9 cellular contexts compared by ENCODE assay signal in the genomic region with DNA sequence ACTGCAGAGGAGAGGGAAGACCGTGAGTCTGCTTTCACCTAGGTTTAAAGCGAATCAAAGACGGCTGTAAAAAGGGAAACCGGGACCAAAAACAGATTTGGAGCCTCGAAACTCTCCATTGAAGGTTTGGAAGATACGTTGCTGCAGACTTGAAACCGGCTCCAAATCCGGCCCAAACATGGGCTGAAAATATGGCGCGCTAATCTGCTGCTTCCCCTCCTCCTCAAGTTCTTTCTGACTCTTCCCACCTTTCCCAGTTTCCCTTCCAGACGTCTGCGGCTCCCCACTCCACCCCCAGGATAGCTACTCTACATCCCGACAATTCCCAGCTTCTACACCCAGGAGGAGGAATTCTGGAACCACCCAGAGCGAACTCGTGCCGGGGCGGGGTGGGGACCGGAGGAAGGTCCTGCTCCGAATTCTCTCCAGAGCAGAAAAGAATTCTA. TPM values are rescaled to one million over a fixed set of nuclear protein-coding genes. Genes with fewer than 3 reads are reported as not detected.
DNase-seq lines count a peak whose midpoint lies in the region; ATAC-seq and TF ChIP-seq lines count a peak whose summit lies in the region.
"Had no signal": no experiment of that assay in that cellular context is flagged by ENCODE, and none has a peak within 500 bp of the region (broad histone marks: within the 10 kb centered on the region; RNA-seq: fewer than 3 reads in every experiment).

No MANE protein-coding gene starts in this region.

- H3K4me3 Mint-ChIP-seq in activated naive CD8-positive, alpha-beta T cell treated with anti-CD3 and anti-CD28 coated beads, Interleukin-2, amount 10 ng/mL, durations not matched to agents 7 days and 5 days: peak overlapping the region; percentile 91

- H3K4me1 ChIP-seq in iPS-18a (ENCODE audit: control insufficient read depth, low read depth, low read length): peaks cover 46% of the 10 kb centered on the region
- H3K4me1 ChIP-seq in skeletal muscle tissue (ENCODE audit: control insufficient read depth in 3 of 3, insufficient read depth in 3 of 3, low read length in 3 of 3): peaks cover 26 to 30% (median 27%) of the 10 kb centered on the region in 3 donors

- no peak for TF ChIP-seq CTCF in GM12875 (IDR thresholded peaks at IDR 0.05; ENCODE audit: borderline replicate concordance, insufficient read depth, low read depth, low read length)

- H3K27ac ChIP-seq in iPS-18a (ENCODE audit: low read length): no peak overlapping the region
- no peak overlapping the region for H3K27ac ChIP-seq in skeletal muscle tissue (ENCODE audit: low read depth, low read length)

- no peak for ATAC-seq in activated naive CD8-positive, alpha-beta T cell treated with anti-CD3 and anti-CD28 coated beads, Interleukin-2, amount 10 ng/mL, durations not matched to agents 7 days and 5 days (ENCODE audit: low read depth)
- ATAC-seq in left colon: no peak

- peak overlapping the region; percentile 19 for H3K4me3 ChIP-seq in GM12875 (ENCODE audit: low read depth, low read length)
- peak overlapping the region; percentile 60 for H3K4me3 ChIP-seq in iPS-18a (ENCODE audit: low read length)
- peak overlapping the region; percentile 76 to 82 (median 82) for H3K4me3 ChIP-seq in skeletal muscle tissue (ENCODE audit: low read length in 3 of 3)

- H3K27me3 ChIP-seq in iPS-18a (ENCODE audit: control insufficient read depth, insufficient read depth, low read length) (peaks cover 88% of the 10 kb centered on the region), skeletal muscle tissue (ENCODE audit: control insufficient read depth in 3 of 3, insufficient read depth in 3 of 3, low read length in 3 of 3) (peaks cover 45 to 65% (median 50%) of the 10 kb centered on the region in 3 donors)

- peaks cover 25% of the 10 kb centered on the region for H3K4me1 Mint-ChIP-seq in activated naive CD8-positive, alpha-beta T cell treated with anti-CD3 and anti-CD28 coated beads, Interleukin-2, amount 10 ng/mL, durations not matched to agents 7 days and 5 days

- no peak for DNase-seq in activated naive CD8-positive, alpha-beta T cell treated with anti-CD3 and anti-CD28 coated beads, Interleukin-2, amount 10 ng/mL, durations not matched to agents 7 days and 5 days
- no peak for DNase-seq in Kasumi-1 (lab: John Stamatoyannopoulos, UW)
- no peak for DNase-seq in left colon
- no peak for DNase-seq in hypothalamus (lab: John Stamatoyannopoulos, UW)
- DNase-seq in stimulated activated CD4-positive, alpha-beta T cell treated with anti-CD3 and anti-CD28 coated beads, Interleukin-4, amount 100 ng/mL, for 4 hours: no peak
- DNase-seq: NCI-H774 had no signal

- POLR2A ChIA-PET in activated naive CD8-positive, alpha-beta T cell treated with anti-CD3 and anti-CD28 coated beads, Interleukin-2, amount 10 ng/mL, durations not matched to agents 7 days and 5 days (lab: Charles Lee): interaction anchor here (2.2 to 2.5 kb wide), 2 partner anchors 9 to 635 kb away, joined by 16 to 19 read pairs; a partner anchor contains a TSS

- intact Hi-C loops in left colon (cut with DNase I, micrococcal nuclease): loop anchor here in 1 of 2 donors (5.0 kb wide), 1 partner anchor 614 kb away; no protein-coding TSS in a partner anchor

- H3K9me3 ChIP-seq in iPS-18a (ENCODE audit: control insufficient read depth, low read depth, low read length) (no peaks in the 10 kb centered on the region), skeletal muscle tissue (ENCODE audit: control insufficient read depth in 3 of 3, low read length in 3 of 3) (peaks cover 0 to 2% (median 0%) of the 10 kb centered on the region in 3 donors)

- H3K36me3 Mint-ChIP-seq in activated naive CD8-positive, alpha-beta T cell treated with anti-CD3 and anti-CD28 coated beads, Interleukin-2, amount 10 ng/mL, durations not matched to agents 7 days and 5 days: no peaks in the 10 kb centered on the region

- H3K9ac ChIP-seq in iPS-18a (ENCODE audit: low read length) (no peak overlapping the region), skeletal muscle tissue (ENCODE audit: low read depth in 1 of 3, low read length in 3 of 3) (peak overlapping the region in 2 of 3 donors; percentile 45 to 55)

- H3K36me3 ChIP-seq in iPS-18a (ENCODE audit: control insufficient read depth, low read depth, low read length) (no peaks in the 10 kb centered on the region), skeletal muscle tissue (ENCODE audit: control insufficient read depth in 3 of 3, insufficient read depth in 3 of 3, low read length in 3 of 3) (no peaks in the 10 kb centered on the region)

- H3K27me3 Mint-ChIP-seq in activated naive CD8-positive, alpha-beta T cell treated with anti-CD3 and anti-CD28 coated beads, Interleukin-2, amount 10 ng/mL, durations not matched to agents 7 days and 5 days: peaks cover 53% of the 10 kb centered on the region

- H3K27ac Mint-ChIP-seq in activated naive CD8-positive, alpha-beta T cell treated with anti-CD3 and anti-CD28 coated beads, Interleukin-2, amount 10 ng/mL, durations not matched to agents 7 days and 5 days: no peak overlapping the region

- H3K9me3 Mint-ChIP-seq in activated naive CD8-positive, alpha-beta T cell treated with anti-CD3 and anti-CD28 coated beads, Interleukin-2, amount 10 ng/mL, durations not matched to agents 7 days and 5 days: no peaks in the 10 kb centered on the region

RNA-seq across cellular contexts. Expression of a gene that starts 8.7 kb away (rescaled TPM):
- 10 to 100 TPM; 35.5 to 44.5 TPM for total RNA-seq in activated naive CD8-positive, alpha-beta T cell treated with anti-CD3 and anti-CD28 coated beads, Interleukin-2, amount 10 ng/mL, durations not matched to agents 7 days and 5 days
- total RNA-seq in skeletal muscle tissue (0.52 TPM), left colon (under 1 TPM; 0.08 to 0.09 TPM)

Comparison
In these comparisons a context has a peak if more than half of its experiments do, and no peak if none do; other contexts are left out.
1. H3K4me3 ChIP-seq: peak in every context shown above with its lines; median percentile 82 in skeletal muscle tissue; 60 in iPS-18a; 19 in GM12875.
2. RNA of a gene that starts 8.7 kb away (total RNA-seq): 35.5 to 44.5 TPM in activated naive CD8-positive, alpha-beta T cell treated with anti-CD3 and anti-CD28 coated beads, Interleukin-2, amount 10 ng/mL, durations not matched to agents 7 days and 5 days; 0.52 TPM in skeletal muscle tissue (single experiment) and 0.08 to 0.09 TPM in left colon; every median in the first group is over 10 times any median in the second.